ENCODE assay signal across 25 cellular contexts in genomic region chr7:102294589-102294988, GRCh38.
"Had no signal": no experiment of that assay in that cellular context is flagged by ENCODE, and none has a peak within 500 bp of the region (broad histone marks: within the 10 kb centered on the region; RNA-seq: fewer than 3 reads in every experiment).

No MANE protein-coding gene starts in this region.

- H3K9me3 ChIP-seq: left lung, right atrium auricular region, testis, upper lobe of right lung had no signal

- ATAC-seq: activated CD8-positive, alpha-beta T cell treated with anti-CD3 and anti-CD28 coated beads, Interleukin-2, amount 10 ng/mL, durations not matched to agents 7 days and 5 days; foreskin keratinocyte; left lung had no signal

- H3K4me2 ChIP-seq: smooth muscle cell had no signal

- H3K36me3 Mint-ChIP-seq: activated naive CD8-positive, alpha-beta T cell treated with anti-CD3 and anti-CD28 coated beads, Interleukin-2, amount 10 ng/mL, durations not matched to agents 7 days and 5 days had no signal

- H3K27ac ChIP-seq: cardiac muscle cell, epithelial cell of prostate, foreskin keratinocyte, left lung, right atrium auricular region, testis, upper lobe of right lung had no signal

- H3K4me3 Mint-ChIP-seq: activated CD4-positive, alpha-beta T cell treated with anti-CD3 and anti-CD28 coated beads, Interleukin-2, amount 10 ng/mL, durations not matched to agents 7 days and 5 days; activated CD8-positive, alpha-beta T cell treated with anti-CD3 and anti-CD28 coated beads, Interleukin-2, amount 10 ng/mL, durations not matched to agents 7 days and 5 days; activated naive CD8-positive, alpha-beta T cell treated with anti-CD3 and anti-CD28 coated beads, Interleukin-2, amount 10 ng/mL, durations not matched to agents 7 days and 5 days; activated T-cell treated with anti-CD3 and anti-CD28 coated beads, Interleukin-2, amount 50 U/mL, for 24 hours; nephron progenitor cell had no signal

- FAIRE-seq: kidney had no signal

- H3K27me3 ChIP-seq: cardiac muscle cell, left lung, right atrium auricular region, testis, upper lobe of right lung had no signal

- DNase-seq: activated CD4-positive, alpha-beta T cell treated with anti-CD3 and anti-CD28 coated beads, Interleukin-2, amount 10 ng/mL, durations not matched to agents 7 days and 5 days; activated CD4-positive, CD25-positive, alpha-beta regulatory T cell; activated CD8-positive, alpha-beta T cell treated with anti-CD3 and anti-CD28 coated beads, Interleukin-2, amount 10 ng/mL, durations not matched to agents 7 days and 5 days; activated naive CD4-positive, alpha-beta T cell treated with Interleukin-2 at 50 U/mL for 16 hours; activated naive CD8-positive, alpha-beta T cell treated with anti-CD3 and anti-CD28 coated beads, Interleukin-2, amount 10 ng/mL, durations not matched to agents 7 days and 5 days; activated T-cell treated with anti-CD3 and anti-CD28 coated beads, Interleukin-2, amount 50 U/mL, for 24 hours; amygdala; foreskin keratinocyte; glutamatergic neuron; hypothalamus; kidney; left lung; mammary epithelial cell; nephron progenitor cell; occipital lobe; stimulated activated CD4-positive, alpha-beta T cell treated with anti-CD3 and anti-CD28 coated beads, Interleukin-4, amount 100 ng/mL, for 1 hour; T-helper 9 cell; testis; upper lobe of right lung had no signal

- H3K27ac Mint-ChIP-seq: activated CD4-positive, alpha-beta T cell treated with anti-CD3 and anti-CD28 coated beads, Interleukin-2, amount 10 ng/mL, durations not matched to agents 7 days and 5 days; activated CD8-positive, alpha-beta T cell treated with anti-CD3 and anti-CD28 coated beads, Interleukin-2, amount 10 ng/mL, durations not matched to agents 7 days and 5 days; activated naive CD8-positive, alpha-beta T cell treated with anti-CD3 and anti-CD28 coated beads, Interleukin-2, amount 10 ng/mL, durations not matched to agents 7 days and 5 days; activated T-cell treated with anti-CD3 and anti-CD28 coated beads, Interleukin-2, amount 50 U/mL, for 24 hours; activated T-helper 2 cell treated with anti-CD3 and anti-CD28 coated beads, Interferon-gamma antibody, Interleukin-2, Interleukin-4, amounts not matched to agents 10 μg/mL and 5 μg/mL and 100 μg/mL, durations not matched to agents 14 hours and 24 hours and 36 hours; nephron progenitor cell; progenitor cell of endocrine pancreas had no signal

- H3K36me3 ChIP-seq: cardiac muscle cell, left lung, right atrium auricular region, upper lobe of right lung had no signal

- H3K4me1 ChIP-seq: foreskin keratinocyte, right atrium auricular region, testis, upper lobe of right lung had no signal

- H3K9me3 Mint-ChIP-seq: activated CD4-positive, alpha-beta T cell treated with anti-CD3 and anti-CD28 coated beads, Interleukin-2, amount 10 ng/mL, durations not matched to agents 7 days and 5 days; activated naive CD8-positive, alpha-beta T cell treated with anti-CD3 and anti-CD28 coated beads, Interleukin-2, amount 10 ng/mL, durations not matched to agents 7 days and 5 days; activated T-cell treated with anti-CD3 and anti-CD28 coated beads, Interleukin-2, amount 50 U/mL, for 24 hours; activated T-helper 2 cell treated with anti-CD3 and anti-CD28 coated beads, Interferon-gamma antibody, Interleukin-2, Interleukin-4, amounts not matched to agents 10 μg/mL and 5 μg/mL and 100 μg/mL, durations not matched to agents 14 hours and 24 hours and 36 hours; nephron progenitor cell had no signal

- H3K4me3 ChIP-seq: cardiac muscle cell, left lung, right atrium auricular region, smooth muscle cell, testis, upper lobe of right lung had no signal

- H3K27me3 Mint-ChIP-seq: activated naive CD8-positive, alpha-beta T cell treated with anti-CD3 and anti-CD28 coated beads, Interleukin-2, amount 10 ng/mL, durations not matched to agents 7 days and 5 days had no signal
